Comparison of ENCODE assay signal across 18 cellular contexts in the genomic region with DNA sequence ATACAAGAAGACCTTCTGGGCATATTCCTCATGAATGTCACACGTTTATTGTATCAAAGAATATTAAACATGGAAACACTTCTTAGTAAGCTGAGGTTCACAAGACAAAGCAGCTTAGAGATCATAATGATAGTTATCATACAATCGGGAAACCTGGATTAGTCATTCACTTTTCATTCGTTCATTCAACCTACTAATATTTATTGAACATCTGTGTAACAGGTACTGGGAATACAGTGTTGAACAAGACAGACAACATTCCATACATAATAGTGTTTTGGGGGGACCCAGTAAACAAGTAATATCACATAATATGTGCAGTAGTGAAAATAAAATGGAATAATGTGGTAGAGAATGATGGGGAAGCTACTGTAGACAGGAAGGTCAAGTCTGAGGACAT.
A peak's percentile ranks its signal among the peaks of the same experiment; 100 is the strongest.
DNase-seq lines count a peak whose midpoint lies in the region; ATAC-seq and TF ChIP-seq lines count a peak whose summit lies in the region.
"Had no signal": no experiment of that assay in that cellular context is flagged by ENCODE, and none has a peak within 500 bp of the region (broad histone marks: within the 10 kb centered on the region; RNA-seq: fewer than 3 reads in every experiment).

No MANE protein-coding gene starts in this region.

- no peaks in the 10 kb centered on the region for H4K20me1 ChIP-seq in PC-3 (ENCODE audit: low read length)
- H4K20me1 ChIP-seq: BLaER1 treated with 17β-estradiol and CSF1 and Interleukin-3, amounts not matched to agents 10 nM and 100 nM had no signal

- no peak overlapping the region for H3K4me3 ChIP-seq in PC-3 (ENCODE audit: low read length)
- H3K4me3 ChIP-seq: BLaER1 treated with 17β-estradiol and CSF1 and Interleukin-3, amounts not matched to agents 10 nM and 100 nM; GM23248 had no signal

- H3K27ac ChIP-seq in PC-3 (ENCODE audit: low read length), result no peak overlapping the region
- no peak overlapping the region for H3K27ac ChIP-seq in foreskin keratinocyte
- H3K27ac ChIP-seq in substantia nigra (ENCODE audit: low read depth, low read length, poor library complexity, severe bottlenecking), result no peak overlapping the region
- H3K27ac ChIP-seq: 22Rv1; BLaER1 treated with 17β-estradiol and CSF1 and Interleukin-3, amounts not matched to agents 10 nM and 100 nM; GM23248 had no signal

- H3K36me3 ChIP-seq in PC-3 (ENCODE audit: low read depth, low read length), result no peaks in the 10 kb centered on the region
- H3K36me3 ChIP-seq: BE2C; BLaER1 treated with 17β-estradiol and CSF1 and Interleukin-3, amounts not matched to agents 10 nM and 100 nM had no signal

- CTCF ChIA-PET in PC-3 (lab: Charles Lee), result interaction anchor here (0.5 kb wide), 1 partner anchor 100 kb away, joined by 4 read pairs; no protein-coding TSS in a partner anchor

- no TSS peak for BruUV-seq in PC-3 (replicated peaks; lab: Mats Ljungman, UMichigan)

- DNase-seq in SIG-M5 treated with dmso at 0.1 percent for 504 hours (lab: John Stamatoyannopoulos, UW; ENCODE audit: unreplicated experiment) (peak; percentile 3), SIG-M5 (lab: John Stamatoyannopoulos, UW) (no peak), PC-3 (peak; percentile 59), foreskin keratinocyte (peak; percentile 1 to 34), cerebellar cortex (ENCODE audit: low spot score) (no peak), substantia nigra (lab: John Stamatoyannopoulos, UW) (no peak)
- DNase-seq: ACHN; AML-193; BE2C; CD4-positive, alpha-beta T cell; CD8-positive, alpha-beta memory T cell; DMS53; GF-D8; GM23248; H7; HCEC 1CT had no signal

- intact Hi-C loops in PC-3 (cut with micrococcal nuclease), result no loop called here

- ATAC-seq in PC-3 (no peak), foreskin keratinocyte (no peak)

- H2AFZ ChIP-seq in PC-3 (ENCODE audit: low read length), result no peak overlapping the region
- H2AFZ ChIP-seq: GM23248 had no signal

- no peak overlapping the region for H3K9ac ChIP-seq in PC-3 (ENCODE audit: low read length)
- H3K9ac ChIP-seq: BLaER1 treated with 17β-estradiol and CSF1 and Interleukin-3, amounts not matched to agents 10 nM and 100 nM; GM23248 had no signal

- no peaks in the 10 kb centered on the region for H3K27me3 ChIP-seq in PC-3 (ENCODE audit: low read length)
- no peaks in the 10 kb centered on the region for H3K27me3 ChIP-seq in foreskin keratinocyte
- H3K27me3 ChIP-seq: BE2C; BLaER1 treated with 17β-estradiol and CSF1 and Interleukin-3, amounts not matched to agents 10 nM and 100 nM had no signal

- no peaks in the 10 kb centered on the region for H3F3A ChIP-seq in PC-3 (ENCODE audit: low read length, unreplicated experiment)

- H3K9me2 ChIP-seq in PC-3 (replicated peaks; ENCODE audit: low read length), result no peaks in the 10 kb centered on the region

- H3K79me2 ChIP-seq in PC-3 (ENCODE audit: low read length), result no peaks in the 10 kb centered on the region

- H3K4me2 ChIP-seq in PC-3 (ENCODE audit: low read length), result peak overlapping the region; percentile 8; the same call in 1 of the 2 replicates

- no peak for TF ChIP-seq CTCF in PC-3 (conservative IDR thresholded peaks at IDR 0.05; ENCODE audit: low read depth, low read length)
- TF ChIP-seq CTCF in foreskin keratinocyte (conservative IDR thresholded peaks at IDR 0.05), result no peak

- no peaks in the 10 kb centered on the region for H3K9me3 ChIP-seq in PC-3 (ENCODE audit: low read length)
- H3K9me3 ChIP-seq: BE2C; BLaER1 treated with 17β-estradiol and CSF1 and Interleukin-3, amounts not matched to agents 10 nM and 100 nM had no signal

- POLR2A ChIA-PET in PC-3 (lab: Charles Lee; ENCODE audit: unreplicated experiment), result no interaction called here

- H3K4me1 ChIP-seq in PC-3 (ENCODE audit: insufficient read depth, low read length) (peaks cover 22% of the 10 kb centered on the region), foreskin keratinocyte (no peaks in the 10 kb centered on the region)
- H3K4me1 ChIP-seq: BE2C had no signal

Comparison
In these comparisons a context has a peak if more than half of its experiments do, and no peak if none do; other contexts are left out.
1. DNase-seq: peak in SIG-M5 treated with dmso at 0.1 percent for 504 hours (single experiment), PC-3 (single experiment) and foreskin keratinocyte (2 of 2); none in SIG-M5 (single experiment), cerebellar cortex (single experiment) and substantia nigra (0 of 49).